ENCODE assay signal across 35 cellular contexts in the genomic region with DNA sequence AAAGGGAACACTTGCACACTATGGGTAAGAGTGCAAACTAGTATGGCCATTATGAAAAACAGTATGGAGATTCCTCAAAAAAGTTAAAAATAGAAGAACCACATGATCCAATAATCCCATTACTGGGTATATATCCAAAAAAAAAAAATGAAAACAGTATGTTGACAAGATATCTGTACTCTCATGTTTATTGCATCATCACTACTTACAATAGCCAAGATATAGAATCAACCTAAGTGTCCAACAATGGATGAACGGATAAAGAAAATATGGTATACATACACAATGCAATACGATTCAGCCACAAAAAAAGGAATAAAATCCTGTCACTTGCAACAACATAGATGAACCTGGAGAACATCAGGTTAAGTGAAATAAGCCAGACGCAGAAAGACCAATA.
"Had no signal": no experiment of that assay in that cellular context is flagged by ENCODE, and none has a peak within 500 bp of the region (broad histone marks: within the 10 kb centered on the region; RNA-seq: fewer than 3 reads in every experiment).

No MANE protein-coding gene starts in this region.

- H3K4me3 ChIP-seq: MG63 had no signal

- DNase-seq: Kasumi-1, MG63, MM.1S, MV-4-11, NCI-H1092, NCI-H1092 treated with DMSO at 0.1 percent for 48 hours, NCI-H1105, NCI-H1105 treated with DMSO at 0.1 percent for 48 hours, NCI-H1417, NCI-H1417 treated with DMSO at 0.1 percent for 48 hours, NCI-H1436, NCI-H1436 treated with DMSO at 0.1 percent for 48 hours, NCI-H146, NCI-H1694, NCI-H1694 treated with DMSO at 0.1 percent for 48 hours, NCI-H187, NCI-H187 treated with DMSO at 0.1 percent for 48 hours, NCI-H1930, NCI-H2029, NCI-H2029 treated with DMSO at 0.1 percent for 48 hours, NCI-H2081, NCI-H2081 treated with DMSO at 0.1 percent for 48 hours, NCI-H2107, NCI-H2171, NCI-H2171 treated with DMSO at 0.1 percent for 48 hours, NCI-H2227 treated with DMSO at 0.1 percent for 48 hours, NCI-H226, NCI-H345, NCI-H446, NCI-H446 treated with DMSO at 0.1 percent for 48 hours, NCI-H510A, NCI-H510A treated with DMSO at 0.1 percent for 48 hours, NCI-H524, NCI-H524 treated with DMSO at 0.1 percent for 48 hours, NCI-H526 had no signal

- H3K36me3 ChIP-seq: MG63 had no signal
